Comparison of ENCODE assay signal across 1 cellular context in genomic region chr13:99058527-99059495, GRCh38.
TF ChIP-seq lines count a peak whose summit lies in the region.

No MANE protein-coding gene starts in this region.

TF ChIP-seq in H1, 55 proteins besides CTCF, POLR2A, EP300 and RAD21:
- TF ChIP-seq SIN3A (conservative IDR thresholded peaks at IDR 0.05 in 1 of 2, IDR thresholded peaks at IDR 0.05 in 1 of 2; ENCODE audit: low read depth in 1 of 2, low read length in 2 of 2): no peak
